25 cellular contexts compared by ENCODE assay signal in the genomic region with DNA sequence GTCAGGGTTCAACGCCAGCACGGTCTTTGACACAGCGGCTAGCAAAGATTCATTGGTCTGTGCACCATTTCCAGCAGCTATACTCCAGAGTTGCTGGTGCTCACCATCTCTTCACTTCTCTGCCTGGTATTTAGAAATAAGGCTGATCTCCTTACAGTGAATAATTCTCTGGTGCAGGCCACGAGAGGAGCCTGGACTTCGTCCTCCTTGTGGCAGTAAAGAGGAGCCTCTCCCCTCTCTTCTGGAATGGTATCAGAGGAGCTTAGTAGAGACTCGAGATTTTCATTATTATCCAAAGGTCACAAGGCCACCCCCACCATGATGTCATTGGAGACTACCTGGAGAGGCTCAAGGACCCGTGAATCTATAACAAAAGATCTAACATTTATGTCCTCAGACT. TPM values are rescaled to one million over a fixed set of nuclear protein-coding genes. Genes with fewer than 3 reads are reported as not detected.
"Had no signal": no experiment of that assay in that cellular context is flagged by ENCODE, and none has a peak within 500 bp of the region (broad histone marks: within the 10 kb centered on the region; RNA-seq: fewer than 3 reads in every experiment).

No MANE protein-coding gene starts in this region.

- H3K4me3 Mint-ChIP-seq: naive thymus-derived CD8-positive, alpha-beta T cell; neural progenitor cell; stimulated activated memory B cell treated with anti-CD40 and anti-IgM and Interleukin-4, amounts not matched to agents 10 μg/mL and 1 μg/mL and 100 μg/mL, for 72 hours; stimulated activated naive CD8-positive, alpha-beta T cell treated with anti-CD3 and anti-CD28 coated beads, Interleukin-15, Interleukin-2, amounts not matched to agents 100 ng/mL and 50 ng/mL, for 24 hours had no signal

- H3K27me3 Mint-ChIP-seq: progenitor cell of endocrine pancreas had no signal

- ATAC-seq: heart right ventricle; lower lobe of right lung; naive thymus-derived CD8-positive, alpha-beta T cell; pancreas; right lobe of liver; stimulated activated memory B cell treated with anti-CD40 and anti-IgM and Interleukin-4, amounts not matched to agents 10 μg/mL and 1 μg/mL and 100 μg/mL, for 72 hours had no signal

- H3K4me1 ChIP-seq: heart right ventricle, left ventricle myocardium inferior, lower lobe of right lung, neural progenitor cell, pancreas, right lobe of liver, spleen, tibial artery had no signal

- DNase-seq: caudate nucleus; effector CD4-positive, alpha-beta T cell; heart right ventricle; islet precursor cell; left ventricle myocardium inferior; lower lobe of right lung; mesenchymal stem cell; naive thymus-derived CD8-positive, alpha-beta T cell; nucleus accumbens; pancreas; right lobe of liver; spleen; stimulated activated CD4-positive, alpha-beta T cell treated with anti-CD3 and anti-CD28 coated beads, Interleukin-15, amount 100 ng/mL, for 24 hours; stimulated activated CD4-positive, alpha-beta T cell treated with anti-CD3 and anti-CD28 coated beads, Interleukin-1b, Interleukin-23, amount 100 ng/mL, for 48 hours; stimulated activated CD4-positive, alpha-beta T cell treated with anti-CD3 and anti-CD28 coated beads, Interleukin-4, amount 100 ng/mL, for 24 hours; tibial artery had no signal

- H3K9ac ChIP-seq: neural progenitor cell had no signal

- FAIRE-seq: frontal cortex, pancreas had no signal

- H3K27ac Mint-ChIP-seq: naive thymus-derived CD8-positive, alpha-beta T cell; neural progenitor cell; progenitor cell of endocrine pancreas; stimulated activated memory B cell treated with anti-CD40 and anti-IgM and Interleukin-4, amounts not matched to agents 10 μg/mL and 1 μg/mL and 100 μg/mL, for 72 hours; stimulated activated naive CD8-positive, alpha-beta T cell treated with anti-CD3 and anti-CD28 coated beads, Interleukin-15, Interleukin-2, amounts not matched to agents 100 ng/mL and 50 ng/mL, for 24 hours had no signal

- H2AFZ ChIP-seq: neural progenitor cell had no signal

- H3K36me3 Mint-ChIP-seq: naive thymus-derived CD8-positive, alpha-beta T cell; neural progenitor cell; stimulated activated memory B cell treated with anti-CD40 and anti-IgM and Interleukin-4, amounts not matched to agents 10 μg/mL and 1 μg/mL and 100 μg/mL, for 72 hours had no signal

- H3K4me3 ChIP-seq: coronary artery, heart right ventricle, left ventricle myocardium inferior, lower lobe of right lung, neural progenitor cell, pancreas, right lobe of liver, spleen, tibial artery had no signal

- H3K36me3 ChIP-seq: heart right ventricle, left ventricle myocardium inferior, lower lobe of right lung, neural progenitor cell, pancreas, right lobe of liver, spleen, tibial artery had no signal

- H3K27ac ChIP-seq: coronary artery, heart right ventricle, left ventricle myocardium inferior, lower lobe of right lung, neural progenitor cell, pancreas, right lobe of liver, spleen, tibial artery had no signal

- H3K4me2 ChIP-seq: neural progenitor cell had no signal

- H3K9me3 Mint-ChIP-seq: naive thymus-derived CD8-positive, alpha-beta T cell; stimulated activated memory B cell treated with anti-CD40 and anti-IgM and Interleukin-4, amounts not matched to agents 10 μg/mL and 1 μg/mL and 100 μg/mL, for 72 hours; stimulated activated naive CD8-positive, alpha-beta T cell treated with anti-CD3 and anti-CD28 coated beads, Interleukin-15, Interleukin-2, amounts not matched to agents 100 ng/mL and 50 ng/mL, for 24 hours had no signal

- H3K27me3 ChIP-seq: neural progenitor cell, pancreas, right lobe of liver, spleen had no signal

- H3K9me3 ChIP-seq: heart right ventricle, left ventricle myocardium inferior, lower lobe of right lung, pancreas, right lobe of liver, spleen, tibial artery had no signal

- H3K4me1 Mint-ChIP-seq: naive thymus-derived CD8-positive, alpha-beta T cell; stimulated activated memory B cell treated with anti-CD40 and anti-IgM and Interleukin-4, amounts not matched to agents 10 μg/mL and 1 μg/mL and 100 μg/mL, for 72 hours had no signal

RNA-seq across cellular contexts. Expression of a gene that starts 30.8 kb away (rescaled TPM):
- total RNA-seq: cerebellum; dermis microvascular lymphatic vessel endothelial cell; fibroblast of lung; frontal cortex; left ventricle myocardium inferior; naive thymus-derived CD8-positive, alpha-beta T cell had no signal
- polyA plus RNA-seq: fibroblast of lung, heart right ventricle had no signal
